20 cellular contexts compared by ENCODE assay signal in genomic region chr2:205827809-205828208, GRCh38.
DNase-seq lines count a peak whose midpoint lies in the region; TF ChIP-seq lines count a peak whose summit lies in the region.
"Had no signal": no experiment of that assay in that cellular context is flagged by ENCODE, and none has a peak within 500 bp of the region (broad histone marks: within the 10 kb centered on the region; RNA-seq: fewer than 3 reads in every experiment).

No MANE protein-coding gene starts in this region.

- H3K27ac ChIP-seq in adrenal gland (no peak overlapping the region), neural progenitor cell (no peak overlapping the region)
- H3K27ac ChIP-seq: A549, HL-60 had no signal

- H3K27me3 Mint-ChIP-seq in neural progenitor cell (ENCODE audit: insufficient read depth, low read depth) (no peaks in the 10 kb centered on the region), type B pancreatic cell (peaks cover 2% of the 10 kb centered on the region)

- peaks cover 0 to 3% of the 10 kb centered on the region in 2 donors for H3K4me1 ChIP-seq in adrenal gland (replicated peaks in 1 of 2)
- H3K4me1 ChIP-seq in neural progenitor cell = peaks cover 8% of the 10 kb centered on the region
- H3K4me1 ChIP-seq: A549, BE2C had no signal

- no peaks in the 10 kb centered on the region for H3K27me3 ChIP-seq in adrenal gland
- no peaks in the 10 kb centered on the region for H3K27me3 ChIP-seq in neural progenitor cell
- H3K27me3 ChIP-seq: BE2C had no signal

- no peak overlapping the region for H2AFZ ChIP-seq in neural progenitor cell (replicated peaks)

- no peak for TF ChIP-seq CTCF in adrenal gland (IDR thresholded peaks at IDR 0.05)
- TF ChIP-seq CTCF in neural progenitor cell (IDR thresholded peaks at IDR 0.05) = no peak
- TF ChIP-seq CTCF in type B pancreatic cell (conservative IDR thresholded peaks at IDR 0.05) = no peak

- no peak for TF ChIP-seq POLR2A in adrenal gland (IDR thresholded peaks at IDR 0.05)

- H3K4me2 ChIP-seq in neural progenitor cell = no peak overlapping the region
- H3K4me2 ChIP-seq: A549 had no signal

- H3K4me1 Mint-ChIP-seq in neural progenitor cell (peaks cover 19% of the 10 kb centered on the region), type B pancreatic cell (ENCODE audit: unreplicated experiment) (peaks cover 12% of the 10 kb centered on the region)

- H3K9me3 ChIP-seq in adrenal gland (replicated peaks in 1 of 3) = no peaks in the 10 kb centered on the region
- no peaks in the 10 kb centered on the region for H3K9me3 ChIP-seq in neural progenitor cell (ENCODE audit: low read depth)
- H3K9me3 ChIP-seq: A549, BE2C had no signal

- DNase-seq in adrenal gland = peak; percentile 37 to 60 (median 45)
- peak; percentile 76 for DNase-seq in left kidney (ENCODE audit: low read depth, low spot score)
- peak; percentile 23 for DNase-seq in neural progenitor cell (ENCODE audit: low spot score)
- DNase-seq in type B pancreatic cell (ENCODE audit: extremely low spot score, unreplicated experiment) = no peak
- DNase-seq in NCI-H2171 treated with DMSO at 0.1 percent for 48 hours (lab: John Stamatoyannopoulos, UW) = no peak
- no peak for DNase-seq in DMS79 (lab: John Stamatoyannopoulos, UW)
- no peak for DNase-seq in stimulated activated CD4-positive, alpha-beta T cell treated with anti-CD3 and anti-CD28 coated beads, Interleukin-2, amount 100 ng/mL, for 24 hours
- DNase-seq: BE2C, DMS53, EL, KG1, NCI-H1092 treated with DMSO at 0.1 percent for 48 hours, NCI-H1436 treated with DMSO at 0.1 percent for 48 hours, NCI-H1930, NCI-H226, NCI-H510A treated with DMSO at 0.1 percent for 48 hours, NCI-H82, Right ventricle myocardium superior had no signal

- H3F3A ChIP-seq in neural progenitor cell (ENCODE audit: low read depth) = no peaks in the 10 kb centered on the region

- intact Hi-C loops in adrenal gland (cut with DNase I) = no loop called here

- WGBS in adrenal gland, 4 donors = 39 to 54% (median 49%) methylated on average over 9 of the region's 9 CpGs

- H3K9ac ChIP-seq in neural progenitor cell = no peak overlapping the region

- H3K4me3 ChIP-seq in adrenal gland (no peak overlapping the region), neural progenitor cell (no peak overlapping the region)
- H3K4me3 ChIP-seq: A549 had no signal

- H3K9me3 Mint-ChIP-seq in neural progenitor cell = no peaks in the 10 kb centered on the region
- H3K9me3 Mint-ChIP-seq in type B pancreatic cell = no peaks in the 10 kb centered on the region

- no peaks in the 10 kb centered on the region for H3K79me2 ChIP-seq in neural progenitor cell (ENCODE audit: low read depth)

- H3K27ac Mint-ChIP-seq in neural progenitor cell (peak overlapping the region; percentile 4), type B pancreatic cell (peak overlapping the region; percentile 13)

- H4K20me1 ChIP-seq in neural progenitor cell (ENCODE audit: low read depth) = no peaks in the 10 kb centered on the region

- no peaks in the 10 kb centered on the region for H3K36me3 Mint-ChIP-seq in neural progenitor cell
- H3K36me3 Mint-ChIP-seq in type B pancreatic cell = no peaks in the 10 kb centered on the region

- H3K4me3 Mint-ChIP-seq in neural progenitor cell (no peak overlapping the region), type B pancreatic cell (peak overlapping the region; percentile 1)

- H3K36me3 ChIP-seq in adrenal gland (replicated peaks in 1 of 2) (no peaks in the 10 kb centered on the region), neural progenitor cell (no peaks in the 10 kb centered on the region)
- H3K36me3 ChIP-seq: BE2C had no signal

Comparison
In these comparisons a context has a peak if more than half of its experiments do, and no peak if none do; other contexts are left out.
1. DNase-seq: peak in adrenal gland (7 of 7), left kidney (single experiment) and neural progenitor cell (single experiment); none in type B pancreatic cell (single experiment), NCI-H2171 treated with DMSO at 0.1 percent for 48 hours (single experiment), DMS79 (single experiment) and stimulated activated CD4-positive, alpha-beta T cell treated with anti-CD3 and anti-CD28 coated beads, Interleukin-2, amount 100 ng/mL, for 24 hours (0 of 2).